23 cellular contexts compared by ENCODE assay signal in genomic region chr1:41521766-41522165, GRCh38. TPM values are rescaled to one million over a fixed set of nuclear protein-coding genes. Genes with fewer than 3 reads are reported as not detected.
"Had no signal": no experiment of that assay in that cellular context is flagged by ENCODE, and none has a peak within 500 bp of the region (broad histone marks: within the 10 kb centered on the region; RNA-seq: fewer than 3 reads in every experiment).

No MANE protein-coding gene starts in this region.

- ATAC-seq: activated CD4-positive, alpha-beta T cell treated with anti-CD3 and anti-CD28 coated beads for 36 hours; activated CD8-positive, alpha-beta T cell treated with anti-CD3 and anti-CD28 coated beads for 36 hours; heart right ventricle; left cardiac atrium; sciatic nerve; stimulated activated naive CD8-positive, alpha-beta T cell treated with anti-CD3 and anti-CD28 coated beads, Interleukin-15, amount 100 ng/mL, for 72 hours had no signal

- H3K4me2 ChIP-seq: smooth muscle cell had no signal

- H3K27me3 ChIP-seq: esophagus squamous epithelium, heart right ventricle, suprapubic skin, transverse colon had no signal

- H3K27ac Mint-ChIP-seq: activated CD4-positive, alpha-beta T cell treated with anti-CD3 and anti-CD28 coated beads for 36 hours; activated CD8-positive, alpha-beta T cell treated with anti-CD3 and anti-CD28 coated beads for 36 hours; activated T-helper 2 cell treated with anti-CD3 and anti-CD28 coated beads, Interferon-gamma antibody, Interleukin-2, Interleukin-4, amounts not matched to agents 10 μg/mL and 5 μg/mL and 100 μg/mL, durations not matched to agents 14 hours and 24 hours and 36 hours; T-helper 2 cell treated with Interferon-gamma antibody and Interleukin-4, amounts not matched to agents 5 μg/mL and 100 μg/mL, for 36 hours had no signal

- H3K27me3 Mint-ChIP-seq: activated CD4-positive, alpha-beta T cell treated with anti-CD3 and anti-CD28 coated beads for 36 hours; activated CD8-positive, alpha-beta T cell treated with anti-CD3 and anti-CD28 coated beads for 36 hours; stimulated activated naive CD8-positive, alpha-beta T cell treated with anti-CD3 and anti-CD28 coated beads, Interleukin-15, amount 100 ng/mL, for 72 hours had no signal

- H3K9me3 ChIP-seq: esophagus squamous epithelium, heart right ventricle, lower lobe of right lung, suprapubic skin, transverse colon had no signal

- H3K9me3 Mint-ChIP-seq: activated CD8-positive, alpha-beta T cell treated with anti-CD3 and anti-CD28 coated beads for 36 hours; nephron; stimulated activated naive CD8-positive, alpha-beta T cell treated with anti-CD3 and anti-CD28 coated beads, Interleukin-15, amount 100 ng/mL, for 72 hours; T-helper 2 cell treated with Interferon-gamma antibody and Interleukin-4, amounts not matched to agents 5 μg/mL and 100 μg/mL, for 36 hours had no signal

- DNase-seq: activated CD4-positive, alpha-beta T cell treated with anti-CD3 and anti-CD28 coated beads for 36 hours; activated CD8-positive, alpha-beta T cell treated with anti-CD3 and anti-CD28 coated beads for 36 hours; activated naive CD4-positive, alpha-beta T cell treated with Interleukin-2 at 50 U/mL for 16 hours; activated T-cell treated with anti-CD3 and anti-CD28 coated beads, Interleukin-2, amount 50 U/mL, for 1 hour; anterior cingulate cortex; cortex of kidney; effector CD8-positive, alpha-beta T cell; esophagus squamous epithelium; heart right ventricle; left cardiac atrium; lower lobe of right lung; midbrain; stimulated activated CD4-positive, alpha-beta T cell treated with anti-CD3 and anti-CD28 coated beads, Interleukin-4, amount 100 ng/mL, for 1 hour; stimulated activated naive CD8-positive, alpha-beta T cell treated with anti-CD3 and anti-CD28 coated beads, Interleukin-15, amount 100 ng/mL, for 72 hours; transverse colon had no signal

- H3K27ac ChIP-seq: esophagus squamous epithelium, heart right ventricle, lower lobe of right lung, suprapubic skin, transverse colon had no signal

- H3K4me3 ChIP-seq: esophagus squamous epithelium, heart right ventricle, lower lobe of right lung, smooth muscle cell, suprapubic skin, transverse colon had no signal

- H3K4me3 Mint-ChIP-seq: activated CD4-positive, alpha-beta T cell treated with anti-CD3 and anti-CD28 coated beads for 36 hours; activated CD8-positive, alpha-beta T cell treated with anti-CD3 and anti-CD28 coated beads for 36 hours; nephron; stimulated activated naive CD8-positive, alpha-beta T cell treated with anti-CD3 and anti-CD28 coated beads, Interleukin-15, amount 100 ng/mL, for 72 hours; T-helper 2 cell treated with Interferon-gamma antibody and Interleukin-4, amounts not matched to agents 5 μg/mL and 100 μg/mL, for 36 hours had no signal

- H3K36me3 ChIP-seq: transverse colon had no signal

RNA-seq across cellular contexts. Expression of gene EDN2, which starts 37.3 kb away (rescaled TPM):
- total RNA-seq: activated CD4-positive, alpha-beta T cell treated with anti-CD3 and anti-CD28 coated beads for 36 hours; activated CD8-positive, alpha-beta T cell treated with anti-CD3 and anti-CD28 coated beads for 36 hours; activated T-helper 2 cell treated with anti-CD3 and anti-CD28 coated beads, Interferon-gamma antibody, Interleukin-2, Interleukin-4, amounts not matched to agents 10 μg/mL and 5 μg/mL and 100 μg/mL, durations not matched to agents 14 hours and 24 hours and 36 hours; osteocyte; pulmonary artery endothelial cell; sciatic nerve; smooth muscle cell had no signal
- polyA plus RNA-seq: smooth muscle cell had no signal
